18 cellular contexts compared by ENCODE assay signal in the genomic region with DNA sequence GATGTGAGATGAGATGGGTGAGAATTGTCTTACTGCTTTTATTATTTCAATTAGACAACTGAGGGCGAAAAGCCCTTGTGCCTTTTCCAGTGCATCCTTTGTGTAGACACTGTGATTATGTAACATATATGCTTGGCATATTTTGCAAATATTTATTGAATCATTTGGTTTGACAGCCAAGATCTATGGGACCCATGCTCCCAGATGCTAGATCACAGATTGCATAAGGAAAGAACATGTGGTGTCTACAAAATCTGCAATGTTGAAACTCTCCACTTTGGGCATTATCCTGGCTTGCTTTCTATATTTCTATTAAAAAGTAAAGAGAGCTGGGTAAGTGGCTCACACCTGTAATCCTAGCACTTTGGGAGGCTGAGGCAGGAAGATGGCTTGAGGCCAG. TPM values are rescaled to one million over a fixed set of nuclear protein-coding genes. Genes with fewer than 3 reads are reported as not detected.
A peak's percentile ranks its signal among the peaks of the same experiment; 100 is the strongest.
DNase-seq lines count a peak whose midpoint lies in the region; ATAC-seq and TF ChIP-seq lines count a peak whose summit lies in the region.
"Had no signal": no experiment of that assay in that cellular context is flagged by ENCODE, and none has a peak within 500 bp of the region (broad histone marks: within the 10 kb centered on the region; RNA-seq: fewer than 3 reads in every experiment).

No MANE protein-coding gene starts in this region.

- no peak for TF ChIP-seq CTCF in 22Rv1 (IDR thresholded peaks at IDR 0.05)
- no peak for TF ChIP-seq CTCF in HCT116 (IDR thresholded peaks at IDR 0.05 in 2 of 3, conservative IDR thresholded peaks at IDR 0.05 in 1 of 3; ENCODE audit: borderline replicate concordance in 1 of 3, insufficient read depth in 1 of 3, low read depth in 2 of 3, low read length in 2 of 3)
- no peak for TF ChIP-seq CTCF in choroid plexus epithelial cell (conservative IDR thresholded peaks at IDR 0.05; ENCODE audit: low read depth, low read length)
- TF ChIP-seq CTCF in BE2C (IDR thresholded peaks at IDR 0.05; ENCODE audit: low read depth, low read length) = no peak

- RAD21 ChIA-PET in HCT116 (lab: Charles Lee; ENCODE audit: low non-redundant PET in 1 of 2, low total read pairs in 2 of 2, uncharacterized antibody in 2 of 2, unreplicated experiment in 2 of 2) = interaction anchor here in 1 of 2 experiments (1.4 kb wide), 1 partner anchor 460 kb away, joined by 3 read pairs; no protein-coding TSS in a partner anchor

- POLR2A ChIA-PET in HCT116 (lab: Charles Lee) = no interaction called here

- TF ChIP-seq POLR2A in HCT116 (IDR thresholded peaks at IDR 0.05; ENCODE audit: borderline replicate concordance, extremely low read depth, insufficient read depth, insufficient read length) = no peak

- DNase-seq in DMS 273 (lab: John Stamatoyannopoulos, UW; ENCODE audit: unreplicated experiment) (peak; percentile 13), DMS 273 treated with DMSO at 0.1 percent for 48 hours (lab: John Stamatoyannopoulos, UW) (no peak), HCT116 (ENCODE audit: low read depth, low spot score) (no peak), choroid plexus epithelial cell (ENCODE audit: low read depth) (peak; percentile 21), NCI-H146 treated with DMSO at 0.1 percent for 48 hours (lab: John Stamatoyannopoulos, UW; ENCODE audit: unreplicated experiment) (no peak), BE2C (no peak)
- DNase-seq: 8988T; C1 segment of cervical spinal cord; CD4-positive, alpha-beta T cell; DND-41; GDM1; GOT3; H9; HFFc6 had no signal

- no TSS peak for BruUV-seq in HCT116 (replicated peaks; lab: Mats Ljungman, UMichigan)

- H3K36me3 ChIP-seq in HCT116 (ENCODE audit: control insufficient read depth in 1 of 2, insufficient read depth in 2 of 2, low read length in 2 of 2) (no peaks in the 10 kb centered on the region), BE2C (peaks cover 1% of the 10 kb centered on the region; the same call in 1 of the 2 replicates)

- no peaks in the 10 kb centered on the region for H4K20me1 ChIP-seq in HCT116 (ENCODE audit: insufficient read depth)

- intact Hi-C loops in HCT116 (cut with micrococcal nuclease) = loop anchor here (1.0 to 2.0 kb wide), 2 partner anchors 201 to 456 kb away; no protein-coding TSS in a partner anchor

- CTCF ChIA-PET in HCT116 (lab: Charles Lee) = interaction anchor here (0.8 to 8.9 kb wide), 4 partner anchors 32 to 630 kb away, joined by 3 to 212 read pairs (median 29); no protein-coding TSS in a partner anchor

- no peak overlapping the region for H2AFZ ChIP-seq in HCT116 (ENCODE audit: low read depth, low read length, poor library complexity, severe bottlenecking)

- H3K79me2 ChIP-seq in HCT116 (ENCODE audit: insufficient read depth, low read length) = peaks cover 7% of the 10 kb centered on the region

- H3K4me2 ChIP-seq in HCT116 (ENCODE audit: low read length) = no peak overlapping the region

- TF ChIP-seq RAD21 in HCT116 (IDR thresholded peaks at IDR 0.05; ENCODE audit: low read depth) = no peak

- H3K9me2 ChIP-seq in HCT116 (ENCODE audit: insufficient read depth) = no peaks in the 10 kb centered on the region

- H3K4me1 ChIP-seq in HCT116 (ENCODE audit: control insufficient read depth in 1 of 2, insufficient read depth in 2 of 2, low read length in 2 of 2) (peaks cover 0 to 23% of the 10 kb centered on the region in 2 experiments; a peak in 3 of 4 replicates), BE2C (peaks cover 5% of the 10 kb centered on the region)

- H3K9me3 ChIP-seq in HCT116 (ENCODE audit: control insufficient read depth in 1 of 2, insufficient read depth in 1 of 2, low read depth in 1 of 2, low read length in 2 of 2) = no peaks in the 10 kb centered on the region
- H3K9me3 ChIP-seq in BE2C = no peaks in the 10 kb centered on the region

- no peaks in the 10 kb centered on the region for H3K27me3 ChIP-seq in HCT116 (ENCODE audit: insufficient read depth, low read length)
- no peaks in the 10 kb centered on the region for H3K27me3 ChIP-seq in BE2C

- no peak overlapping the region for H3K4me3 ChIP-seq in HCT116 (replicated peaks in 1 of 2; ENCODE audit: low read depth in 1 of 2, low read length in 2 of 2)
- H3K4me3 ChIP-seq in choroid plexus epithelial cell (ENCODE audit: low read depth, low read length) = no peak overlapping the region
- no peak overlapping the region for H3K4me3 ChIP-seq in BE2C (ENCODE audit: low read depth, low read length)
- H3K4me3 ChIP-seq: K562 had no signal

- no peak overlapping the region for H3K9ac ChIP-seq in HCT116 (ENCODE audit: low read length)

- H3K27ac ChIP-seq in 22Rv1 (peak overlapping the region; percentile 47; the same call in 1 of the 2 replicates), HCT116 (ENCODE audit: low read depth, low read length) (no peak overlapping the region)
- H3K27ac ChIP-seq: HL-60 had no signal

- ATAC-seq in HCT116 (no peak), HG03469 (IDR thresholded peaks at IDR 0.05; ENCODE audit: unreplicated experiment) (no peak)
- ATAC-seq: K562 had no signal

TF ChIP-seq in HCT116, 20 proteins besides CTCF, POLR2A, EP300 and RAD21:
- TF ChIP-seq, protein P1, sequence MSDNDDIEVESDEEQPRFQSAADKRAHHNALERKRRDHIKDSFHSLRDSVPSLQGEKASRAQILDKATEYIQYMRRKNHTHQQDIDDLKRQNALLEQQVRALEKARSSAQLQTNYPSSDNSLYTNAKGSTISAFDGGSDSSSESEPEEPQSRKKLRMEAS (IDR thresholded peaks at IDR 0.05) = no peak
- TF ChIP-seq YY1 (IDR thresholded peaks at IDR 0.05; ENCODE audit: extremely low read depth, insufficient replicate concordance, low read depth, low read length) (no peak), CBX3 (IDR thresholded peaks at IDR 0.05; ENCODE audit: low read depth) (no peak), SIN3A (IDR thresholded peaks at IDR 0.05; ENCODE audit: low read depth) (peak; percentile 18; the same call in 1 of the 2 replicates), ZNF274 (IDR thresholded peaks at IDR 0.05; ENCODE audit: low read depth, low read length) (no peak), SRF (IDR thresholded peaks at IDR 0.05; ENCODE audit: low read depth) (no peak)

RNA-seq across cellular contexts. Expression of a gene that starts 4.8 kb away (rescaled TPM):
- 44.6 TPM for total RNA-seq in HCT116 (2021; ENCODE audit: unreplicated experiment)
- polyA plus RNA-seq in HCT116 (2012) = 44.1 and 47.3 TPM in 2 replicates
- polyA plus RNA-seq in BE2C (2012; ENCODE audit: insufficient read depth, insufficient read length, low read depth) = 116 TPM

RNA-seq across cellular contexts. Expression of a gene that starts 23.2 kb away (rescaled TPM):
- total RNA-seq in HCT116 (2021; ENCODE audit: unreplicated experiment) = not detected
- polyA plus RNA-seq in HCT116 (2012) = 0.04 and 0.07 TPM in 2 replicates
- polyA plus RNA-seq in BE2C (2012; ENCODE audit: insufficient read depth, insufficient read length, low read depth) = 4.8 TPM
- total RNA-seq: CD4-positive, alpha-beta T cell; K562 had no signal

Comparison
In these comparisons a context has a peak if more than half of its experiments do, and no peak if none do; other contexts are left out.
1. DNase-seq: peak in DMS 273 (single experiment) and choroid plexus epithelial cell (single experiment); none in DMS 273 treated with DMSO at 0.1 percent for 48 hours (single experiment), HCT116 (single experiment), NCI-H146 treated with DMSO at 0.1 percent for 48 hours (single experiment) and BE2C (single experiment).